8 cellular contexts compared by ENCODE assay signal in genomic region chr9:98056403-98057094, GRCh38. TPM values are rescaled to one million over a fixed set of nuclear protein-coding genes. Genes with fewer than 3 reads are reported as not detected.
A peak's percentile ranks its signal among the peaks of the same experiment; 100 is the strongest.
DNase-seq lines count a peak whose midpoint lies in the region; ATAC-seq and TF ChIP-seq lines count a peak whose summit lies in the region.

Gene NANS (plus strand): TSS chr9:98056732. CDS start chr9:98056809, 77 bp downstream.

- H3K9me3 Mint-ChIP-seq in HFFc6, result no peaks in the 10 kb centered on the region
- H3K9me3 Mint-ChIP-seq in activated naive CD4-positive, alpha-beta T cell treated with anti-CD3 and anti-CD28 coated beads, Interleukin-2, amount 10 ng/mL, durations not matched to agents 7 days and 5 days, result no peaks in the 10 kb centered on the region

- H3K9me3 ChIP-seq in SK-N-MC (ENCODE audit: low read depth, low read length) (no peaks in the 10 kb centered on the region), gastroesophageal sphincter (no peaks in the 10 kb centered on the region), neutrophil (no peaks in the 10 kb centered on the region)

- peak within 1 kb of the TSS; percentile 66 for H3K9ac ChIP-seq in SK-N-MC (ENCODE audit: insufficient read length)

- peaks cover 13% of the 10 kb centered on the region; the same call in 1 of the 2 replicates for H3K36me3 Mint-ChIP-seq in HFFc6 (ENCODE audit: low read depth)
- H3K36me3 Mint-ChIP-seq in activated naive CD4-positive, alpha-beta T cell treated with anti-CD3 and anti-CD28 coated beads, Interleukin-2, amount 10 ng/mL, durations not matched to agents 7 days and 5 days, result peaks cover 30% of the 10 kb centered on the region

- peak; percentile 92 for DNase-seq in GM06990 (ENCODE audit: extremely low read depth, insufficient read length)
- peak; percentile 97 for DNase-seq in HFFc6
- peak; percentile 94 for DNase-seq in NAMALWA (ENCODE audit: low spot score)
- DNase-seq in SK-N-MC (ENCODE audit: low read depth, low spot score), result no peak
- DNase-seq in activated naive CD4-positive, alpha-beta T cell treated with anti-CD3 and anti-CD28 coated beads, Interleukin-2, amount 10 ng/mL, durations not matched to agents 7 days and 5 days, result peak; percentile 95

- peaks cover 3% of the 10 kb centered on the region for H3K27me3 Mint-ChIP-seq in HFFc6 (ENCODE audit: insufficient read depth)
- no peaks in the 10 kb centered on the region for H3K27me3 Mint-ChIP-seq in activated naive CD4-positive, alpha-beta T cell treated with anti-CD3 and anti-CD28 coated beads, Interleukin-2, amount 10 ng/mL, durations not matched to agents 7 days and 5 days

- H3K4me1 Mint-ChIP-seq in HFFc6 (ENCODE audit: low read depth), result peaks cover 32% of the 10 kb centered on the region
- peaks cover 43% of the 10 kb centered on the region for H3K4me1 Mint-ChIP-seq in activated naive CD4-positive, alpha-beta T cell treated with anti-CD3 and anti-CD28 coated beads, Interleukin-2, amount 10 ng/mL, durations not matched to agents 7 days and 5 days

- TF ChIP-seq CTCF in GM06990 (IDR thresholded peaks at IDR 0.05; ENCODE audit: insufficient read depth, low read length, poor library complexity, severe bottlenecking) (no peak), HFFc6 (IDR thresholded peaks at IDR 0.05) (peak; percentile 4; the same call in 1 of the 2 replicates), gastroesophageal sphincter (IDR thresholded peaks at IDR 0.05) (no peak), neutrophil (IDR thresholded peaks at IDR 0.05) (peak; percentile 42), subcutaneous adipose tissue (IDR thresholded peaks at IDR 0.05; ENCODE audit: low read depth) (no peak)

- TF ChIP-seq POLR2A in gastroesophageal sphincter (IDR thresholded peaks at IDR 0.05), result peak; percentile 90 to 93

- peak within 1 kb of the TSS; percentile 98 for H3K27ac Mint-ChIP-seq in HFFc6
- peak within 1 kb of the TSS; percentile 96 for H3K27ac Mint-ChIP-seq in activated naive CD4-positive, alpha-beta T cell treated with anti-CD3 and anti-CD28 coated beads, Interleukin-2, amount 10 ng/mL, durations not matched to agents 7 days and 5 days

- H3K4me1 ChIP-seq in gastroesophageal sphincter, result peaks cover 0 to 33% (median 7%) of the 10 kb centered on the region in 3 donors
- peaks cover 21 to 22% of the 10 kb centered on the region in 2 experiments for H3K4me1 ChIP-seq in neutrophil (ENCODE audit: control insufficient read depth in 1 of 2, insufficient read depth in 1 of 2, low read depth in 1 of 2, low read length in 1 of 2)

- WGBS in gastroesophageal sphincter (ENCODE audit: low coverage in 1 of 2), 2 donors, result 0% methylated on average over 4 of the region's 72 CpGs; no CpG with 5 or more reads in 1 of the 2 donors

- H3K27me3 ChIP-seq in GM06990 (replicated peaks; ENCODE audit: control insufficient read depth, insufficient read depth, low read length) (no peaks in the 10 kb centered on the region), gastroesophageal sphincter (no peaks in the 10 kb centered on the region), neutrophil (no peaks in the 10 kb centered on the region)

- H3K4me3 ChIP-seq in GM06990 (replicated peaks; ENCODE audit: low read depth, low read length) (peak within 1 kb of the TSS; percentile 86), SK-N-MC (peak within 1 kb of the TSS; percentile 90), gastroesophageal sphincter (peak within 1 kb of the TSS; percentile 67 to 77), neutrophil (ENCODE audit: low read depth in 1 of 2, low read length in 1 of 2) (peak within 1 kb of the TSS; percentile 88 to 98)

- CTCF ChIA-PET in activated naive CD4-positive, alpha-beta T cell treated with anti-CD3 and anti-CD28 coated beads, Interleukin-2, amount 10 ng/mL, durations not matched to agents 7 days and 5 days (lab: Charles Lee), result interaction anchor here (1.2 to 2.0 kb wide), 4 partner anchors 8 to 132 kb away, joined by 3 to 6 read pairs (median 4); no protein-coding TSS in a partner anchor

- ATAC-seq in gastroesophageal sphincter, result peak; percentile 98

- H3K4me3 Mint-ChIP-seq in HFFc6, result peak within 1 kb of the TSS; percentile 100
- peak within 1 kb of the TSS; percentile 96 for H3K4me3 Mint-ChIP-seq in activated naive CD4-positive, alpha-beta T cell treated with anti-CD3 and anti-CD28 coated beads, Interleukin-2, amount 10 ng/mL, durations not matched to agents 7 days and 5 days

- no peak for TF ChIP-seq EP300 in gastroesophageal sphincter (IDR thresholded peaks at IDR 0.05)

- peaks cover 5% of the 10 kb centered on the region for H3K36me3 ChIP-seq in GM06990 (ENCODE audit: control insufficient read depth, insufficient read depth, low read length)
- 0 out of 2 replicates have a peak, but pooled peaks cover 3% of the 10 kb centered on the region for H3K36me3 ChIP-seq in SK-N-MC (ENCODE audit: insufficient read depth, low read length)
- peaks cover 0 to 9% of the 10 kb centered on the region in 2 donors for H3K36me3 ChIP-seq in gastroesophageal sphincter
- peaks cover 6% of the 10 kb centered on the region for H3K36me3 ChIP-seq in neutrophil

- H3K27ac ChIP-seq in SK-N-MC (no peak within 1 kb of the TSS), gastroesophageal sphincter (peak within 1 kb of the TSS; percentile 88 to 97 (median 95)), neutrophil (peak within 1 kb of the TSS; percentile 96)

RNA-seq across cellular contexts. Expression of gene NANS, which starts in this region (rescaled TPM):
- total RNA-seq in HFFc6 (2021; fragmentation: NEBNext Ultra II Directional; extraction: Animal tissue kit (Norgen Biotek cat#: 25700)), result 100 to 1,000 TPM in 4 of 6 experiments, 10 to 100 TPM in 2; 82.4 to 103 (median 101) TPM
- total RNA-seq in gastroesophageal sphincter, result 10 to 100 TPM; 21.5 to 58.3 (median 40.0) TPM
- total RNA-seq in subcutaneous adipose tissue, result 10 to 100 TPM; 27.7 to 58.6 (median 41.9) TPM

Comparison
In these comparisons a context has a peak if more than half of its experiments do, and no peak if none do; other contexts are left out.
1. CTCF ChIP-seq: peak in HFFc6 (single experiment) and neutrophil (single experiment); none in GM06990 (single experiment), gastroesophageal sphincter (0 of 4) and subcutaneous adipose tissue (single experiment).
2. Peak in every context shown above with its lines, with median percentiles within 50 percentile points of each other: H3K4me3 ChIP-seq.